Comparison of ENCODE assay signal across 8 cellular contexts in the genomic region with DNA sequence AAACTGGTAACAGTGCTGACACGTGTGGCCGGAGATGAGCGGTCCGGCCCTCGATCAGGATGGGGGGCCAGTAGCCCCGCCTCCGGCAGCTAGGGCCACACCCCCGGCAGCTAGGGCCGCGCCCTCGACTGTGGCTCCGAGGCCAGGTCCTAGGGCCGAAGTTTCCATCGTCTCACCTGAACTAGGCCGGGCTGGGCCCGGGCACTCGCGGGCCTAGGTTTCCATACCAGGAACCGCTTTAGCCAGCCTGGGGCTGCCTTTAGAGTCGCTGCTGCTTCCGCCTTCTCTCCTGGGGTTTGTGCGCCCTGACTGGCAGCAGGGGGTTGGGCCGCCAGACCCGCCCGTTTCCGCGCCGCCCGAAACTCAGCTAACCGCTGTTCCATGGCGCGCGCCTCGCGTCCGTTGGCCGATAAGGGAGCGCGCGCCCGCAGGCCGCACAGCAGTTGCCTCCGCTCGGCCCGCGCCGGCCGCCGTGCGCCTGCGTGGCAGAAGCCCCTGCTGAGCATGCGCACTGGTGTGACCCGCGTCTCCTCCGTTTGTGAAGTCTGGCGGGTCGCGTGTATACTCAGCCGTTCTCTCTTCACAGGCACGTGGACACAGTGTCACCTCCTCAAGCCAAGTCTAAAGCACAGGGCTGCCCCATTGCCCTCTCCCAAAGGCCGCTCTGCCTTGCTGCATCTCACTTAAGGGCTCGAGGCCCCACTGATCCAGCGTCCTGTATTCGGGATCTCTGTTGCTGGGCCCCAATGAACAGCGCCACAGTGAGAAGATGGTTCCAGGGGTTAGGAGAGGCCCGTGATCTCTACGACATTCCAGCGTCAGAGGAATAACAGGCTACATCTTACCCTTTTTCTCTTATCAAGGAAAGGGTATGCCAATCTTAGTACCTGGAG. TPM values are rescaled to one million over a fixed set of nuclear protein-coding genes. Genes with fewer than 3 reads are reported as not detected.
DNase-seq lines count a peak whose midpoint lies in the region; ATAC-seq and TF ChIP-seq lines count a peak whose summit lies in the region.

A gene with protein sequence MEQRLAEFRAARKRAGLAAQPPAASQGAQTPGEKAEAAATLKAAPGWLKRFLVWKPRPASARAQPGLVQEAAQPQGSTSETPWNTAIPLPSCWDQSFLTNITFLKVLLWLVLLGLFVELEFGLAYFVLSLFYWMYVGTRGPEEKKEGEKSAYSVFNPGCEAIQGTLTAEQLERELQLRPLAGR (minus strand): TSS at position 480 of the 893 bp plus-strand sequence. CDS start 97 bp downstream, at position 383.

- no peaks in the 10 kb centered on the region for H3K27me3 ChIP-seq in BJ (ENCODE audit: control insufficient read depth, insufficient read depth, low read length)
- no peaks in the 10 kb centered on the region for H3K27me3 ChIP-seq in colonic mucosa
- no peaks in the 10 kb centered on the region for H3K27me3 ChIP-seq in layer of hippocampus (ENCODE audit: control insufficient read depth, insufficient read depth, low read length)

- POLR2A ChIA-PET in BJ (lab: Charles Lee) = no interaction called here

- no peaks in the 10 kb centered on the region for H3K36me3 ChIP-seq in BJ (ENCODE audit: control insufficient read depth, insufficient read depth, low read length)
- no peaks in the 10 kb centered on the region for H3K36me3 ChIP-seq in colonic mucosa

- ATAC-seq in HG03457 (IDR thresholded peaks at IDR 0.05; ENCODE audit: unreplicated experiment) = peak; percentile 83

- H3K27ac ChIP-seq in colonic mucosa (peak within 1 kb of the TSS; percentile 97), layer of hippocampus (ENCODE audit: low read depth, low read length) (peak within 1 kb of the TSS; percentile 87)

- intact Hi-C loops in colonic mucosa (cut with DNase I) = no loop called here

- TF ChIP-seq CTCF in BJ (IDR thresholded peaks at IDR 0.05; ENCODE audit: insufficient read depth, low read depth, low read length) (no peak), colonic mucosa (IDR thresholded peaks at IDR 0.05) (no peak)

- no peaks in the 10 kb centered on the region for H3K9me3 ChIP-seq in colonic mucosa

- CTCF ChIA-PET in BJ (lab: Yijun Ruan, JAX) = interaction anchor here (0.6 to 1.2 kb wide), 3 partner anchors 13 to 113 kb away, joined by 3 read pairs; no protein-coding TSS in a partner anchor

- peak; percentile 47 for DNase-seq in BJ (ENCODE audit: low read depth)
- peak; percentile 90 for DNase-seq in GM19240 (ENCODE audit: insufficient read length, low spot score)
- peak; percentile 89 to 98 for DNase-seq in NCI-H526 (lab: John Stamatoyannopoulos, UW)
- DNase-seq in activated CD4-positive, alpha-beta T cell treated with anti-CD3 and anti-CD28 coated beads for 48 hours = peak; percentile 95
- peak; percentile 92 for DNase-seq in colonic mucosa
- peak; percentile 81 to 91 (median 88) for DNase-seq in stimulated activated CD4-positive, alpha-beta T cell treated with anti-CD3 and anti-CD28 coated beads, Interleukin-1b, Interleukin-23, amount 100 ng/mL, for 24 hours (ENCODE audit: low read depth in 4 of 4, low spot score in 1 of 4)

- peak within 1 kb of the TSS; percentile 67 to 83 for H3K9ac ChIP-seq in colonic mucosa (ENCODE audit: low read depth in 2 of 2, low read length in 2 of 2)

- peaks cover 5% of the 10 kb centered on the region for H3K4me1 ChIP-seq in colonic mucosa

- H3K4me3 ChIP-seq in BJ (ENCODE audit: low read depth, low read length) (peak within 1 kb of the TSS; percentile 64), colonic mucosa (peak within 1 kb of the TSS; percentile 58)

RNA-seq across cellular contexts. Expression of the gene that starts here (rescaled TPM):
- polyA plus RNA-seq in BJ (2011; rRNA removed) = 9.7 and 11.9 TPM in 2 replicates
- polyA minus RNA-seq in BJ (2011; rRNA and poly(A)+ RNA removed) = 5.0 and 5.8 TPM in 2 replicates
- total RNA-seq in colonic mucosa = 10 to 100 TPM; 12.9 to 15.5 TPM

Comparison
In these comparisons a context has a peak if more than half of its experiments do, and no peak if none do; other contexts are left out.
1. Peak in every context shown above with its lines: DNase-seq, ATAC-seq, H3K4me3 ChIP-seq and H3K27ac ChIP-seq.